ENCODE assay signal across 16 cellular contexts in the genomic region with DNA sequence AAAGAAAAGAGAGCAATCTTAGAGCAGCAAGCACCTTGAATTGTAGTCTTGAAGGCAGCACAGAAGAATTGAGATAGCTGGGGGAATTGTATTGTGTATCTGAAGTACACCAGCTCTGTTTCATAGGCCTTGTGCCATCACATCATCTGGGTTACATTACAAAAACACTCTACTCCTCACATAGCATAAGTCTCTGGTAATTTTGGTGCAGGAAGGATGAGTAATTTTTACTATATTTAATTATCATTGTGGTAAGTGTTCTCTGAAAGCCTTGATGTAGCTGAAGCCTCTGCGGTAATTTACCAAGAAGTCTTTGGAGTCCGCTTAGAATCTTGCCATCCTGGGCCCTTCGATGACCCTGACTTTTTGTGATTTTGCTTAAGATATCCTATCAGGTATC.
"Had no signal": no experiment of that assay in that cellular context is flagged by ENCODE, and none has a peak within 500 bp of the region (broad histone marks: within the 10 kb centered on the region; RNA-seq: fewer than 3 reads in every experiment).

No MANE protein-coding gene starts in this region.

- H3K27ac Mint-ChIP-seq: activated B cell treated with CpG ODN at 0.5 μM for 24 hours; nephron progenitor cell; stimulated activated naive B cell treated with anti-CD40 and anti-IgM and Interleukin-4, amounts not matched to agents 10 μg/mL and 1 μg/mL and 100 μg/mL, for 72 hours had no signal

- H3K4me3 Mint-ChIP-seq: activated B cell treated with CpG ODN at 0.5 μM for 24 hours; nephron progenitor cell; stimulated activated naive B cell treated with anti-CD40 and anti-IgM and Interleukin-4, amounts not matched to agents 10 μg/mL and 1 μg/mL and 100 μg/mL, for 72 hours had no signal

- H3K27ac ChIP-seq: adrenal gland, coronary artery, left lung, psoas muscle, spleen had no signal

- H3K4me1 ChIP-seq: adrenal gland, left lung, psoas muscle had no signal

- H3K9me3 Mint-ChIP-seq: activated B cell treated with CpG ODN at 0.5 μM for 24 hours, nephron progenitor cell had no signal

- H3K36me3 ChIP-seq: adrenal gland, left lung, spleen had no signal

- H3K4me3 ChIP-seq: adrenal gland, coronary artery, left lung, psoas muscle, spleen had no signal

- H3K27me3 ChIP-seq: adrenal gland, left lung, spleen had no signal

- ATAC-seq: left lung; psoas muscle; sciatic nerve; stimulated activated naive B cell treated with anti-CD40 and anti-IgM and Interleukin-4, amounts not matched to agents 10 μg/mL and 1 μg/mL and 100 μg/mL, for 72 hours had no signal

- H3K27me3 Mint-ChIP-seq: activated B cell treated with CpG ODN at 0.5 μM for 24 hours; stimulated activated naive B cell treated with anti-CD40 and anti-IgM and Interleukin-4, amounts not matched to agents 10 μg/mL and 1 μg/mL and 100 μg/mL, for 72 hours had no signal

- H3K9me3 ChIP-seq: adrenal gland, left lung, psoas muscle, spleen had no signal

- DNase-seq: activated B cell treated with CpG ODN at 0.5 μM for 24 hours; activated CD4-positive, alpha-beta T cell treated with anti-CD3 and anti-CD28 coated beads, Interleukin-2, amount 50 U/mL, for 48 hours; activated gamma-delta T cell treated with Interleukin-2 at 50 U/mL for 16 hours; adrenal gland; central memory CD4-positive, alpha-beta T cell; effector CD4-positive, alpha-beta T cell; left lung; nephron progenitor cell; psoas muscle; spleen; stimulated activated CD4-positive, alpha-beta T cell treated with anti-CD3 and anti-CD28 coated beads, Interleukin-1b, Interleukin-23, amount 100 ng/mL, for 48 hours; stimulated activated naive B cell treated with anti-CD40 and anti-IgM and Interleukin-4, amounts not matched to agents 10 μg/mL and 1 μg/mL and 100 μg/mL, for 72 hours; T-helper 2 cell; trophoblast cell had no signal
